8 cellular contexts compared by ENCODE assay signal in genomic region chr21:28992526-28993292, GRCh38. TPM values are rescaled to one million over a fixed set of nuclear protein-coding genes. Genes with fewer than 3 reads are reported as not detected.
DNase-seq lines count a peak whose midpoint lies in the region; TF ChIP-seq lines count a peak whose summit lies in the region.

TSS of gene LTN1 (minus strand) at chr21:28992877. CDS start at chr21:28992805, 72 bp downstream.

- no peaks in the 10 kb centered on the region for H3K36me3 ChIP-seq in ES-I3 (ENCODE audit: insufficient read depth, low read length)
- no peaks in the 10 kb centered on the region; the same call in 1 of the 2 replicates for H3K36me3 ChIP-seq in HAP-1 (replicated peaks)
- H3K36me3 ChIP-seq in MM.1S (replicated peaks; ENCODE audit: insufficient read depth, low read length) = no peaks in the 10 kb centered on the region
- H3K36me3 ChIP-seq in stomach smooth muscle (ENCODE audit: control insufficient read depth in 2 of 2, insufficient read depth in 2 of 2, low read length in 2 of 2) = no peaks in the 10 kb centered on the region

- H3K9ac ChIP-seq in ES-I3 (ENCODE audit: low read depth, low read length) = peak within 1 kb of the TSS; percentile 77
- H3K9ac ChIP-seq in MM.1S (ENCODE audit: low read length) = peak within 1 kb of the TSS; percentile 80
- peak within 1 kb of the TSS; percentile 86 to 96 for H3K9ac ChIP-seq in stomach smooth muscle (ENCODE audit: low read length in 2 of 2)

- H3K9me3 ChIP-seq in ES-I3 (ENCODE audit: control insufficient read depth, insufficient read depth, low read length) (no peaks in the 10 kb centered on the region), HAP-1 (no peaks in the 10 kb centered on the region), MM.1S (replicated peaks; ENCODE audit: insufficient read depth, low read length) (no peaks in the 10 kb centered on the region), stomach smooth muscle (ENCODE audit: control insufficient read depth in 2 of 2, low read length in 2 of 2) (no peaks in the 10 kb centered on the region)

- H3K27me3 ChIP-seq in HAP-1 (ENCODE audit: low read depth) (no peaks in the 10 kb centered on the region), MM.1S (replicated peaks; ENCODE audit: insufficient read depth, low read length) (no peaks in the 10 kb centered on the region), stomach smooth muscle (ENCODE audit: control insufficient read depth in 1 of 2, insufficient read depth in 2 of 2, low read length in 2 of 2) (no peaks in the 10 kb centered on the region)

- H2AFZ ChIP-seq in MM.1S (ENCODE audit: low read length) = peak within 1 kb of the TSS; percentile 86

- H4K20me1 ChIP-seq in MM.1S (ENCODE audit: insufficient read depth, low read length) = no peaks in the 10 kb centered on the region

- peaks cover 9% of the 10 kb centered on the region for H3F3A ChIP-seq in MM.1S (ENCODE audit: insufficient read depth, low read length)

- H3K4me3 Mint-ChIP-seq in neural crest cell = peak within 1 kb of the TSS; percentile 95

- H3K36me3 Mint-ChIP-seq in neural crest cell (ENCODE audit: low read depth) = no peaks in the 10 kb centered on the region

- H3K4me3 ChIP-seq in HAP-1 (peak within 1 kb of the TSS; percentile 77), MM.1S (ENCODE audit: low read length) (peak within 1 kb of the TSS; percentile 97), foreskin fibroblast (ENCODE audit: low read depth in 1 of 2, low read length in 2 of 2) (peak within 1 kb of the TSS; percentile 89 to 90), stomach smooth muscle (ENCODE audit: low read length in 2 of 2) (peak within 1 kb of the TSS; percentile 87 to 99)

- no peaks in the 10 kb centered on the region for H3K9me2 ChIP-seq in MM.1S (replicated peaks; ENCODE audit: insufficient read depth, low read length)

- peak within 1 kb of the TSS; percentile 98 for H3K27ac Mint-ChIP-seq in neural crest cell (ENCODE audit: unreplicated experiment)

- H3K27me3 Mint-ChIP-seq in neural crest cell (ENCODE audit: low read depth) = no peaks in the 10 kb centered on the region

- DNase-seq in HAP-1 (ENCODE audit: low spot score in 2 of 2) (peak; percentile 96 to 99), MM.1S (peak; percentile 99), SIG-M5 (lab: John Stamatoyannopoulos, UW) (peak; percentile 94), activated gamma-delta T cell (lab: John Stamatoyannopoulos, UW) (peak; percentile 79), foreskin fibroblast (peak; percentile 99 to 100), neural crest cell (ENCODE audit: low read depth, low spot score) (peak; percentile 95)

- H3K4me2 ChIP-seq in MM.1S (ENCODE audit: low read depth, low read length) = peak within 1 kb of the TSS; percentile 90

- TF ChIP-seq CTCF in MM.1S (IDR thresholded peaks at IDR 0.05; ENCODE audit: low read length) (no peak), foreskin fibroblast (IDR thresholded peaks at IDR 0.05; ENCODE audit: low read depth, low read length) (no peak), neural crest cell (conservative IDR thresholded peaks at IDR 0.05) (no peak)

- peak within 1 kb of the TSS; percentile 79 for H3K27ac ChIP-seq in MM.1S (ENCODE audit: low read length)
- H3K27ac ChIP-seq in stomach smooth muscle (ENCODE audit: low read length) = peak within 1 kb of the TSS; percentile 82

- peaks cover 46% of the 10 kb centered on the region for H3K79me2 ChIP-seq in MM.1S (ENCODE audit: low read length)

- no peaks in the 10 kb centered on the region for H3K9me3 Mint-ChIP-seq in neural crest cell

- in situ Hi-C loops in HAP-1 (cut with MboI; ENCODE audit: low sequenced_read_pairs) = no loop called here

- H3K4me1 Mint-ChIP-seq in neural crest cell = peaks cover 21% of the 10 kb centered on the region

- H3K4me1 ChIP-seq in ES-I3 (ENCODE audit: insufficient read depth, low read length) (no peaks in the 10 kb centered on the region), HAP-1 (peaks cover 6% of the 10 kb centered on the region), MM.1S (ENCODE audit: low read length) (peaks cover 13% of the 10 kb centered on the region), stomach smooth muscle (ENCODE audit: control insufficient read depth, insufficient read depth, low read length) (peaks cover 14% of the 10 kb centered on the region)

RNA-seq across cellular contexts. Expression of gene LTN1, which starts in this region (rescaled TPM):
- 21.2 and 24.5 TPM in 2 replicates for total RNA-seq in neural crest cell

Comparison
In these comparisons a context has a peak if more than half of its experiments do, and no peak if none do; other contexts are left out.
1. Peak in every context shown above with its lines: DNase-seq, H3K4me3 ChIP-seq and H3K27ac ChIP-seq.